In the genomic region with DNA sequence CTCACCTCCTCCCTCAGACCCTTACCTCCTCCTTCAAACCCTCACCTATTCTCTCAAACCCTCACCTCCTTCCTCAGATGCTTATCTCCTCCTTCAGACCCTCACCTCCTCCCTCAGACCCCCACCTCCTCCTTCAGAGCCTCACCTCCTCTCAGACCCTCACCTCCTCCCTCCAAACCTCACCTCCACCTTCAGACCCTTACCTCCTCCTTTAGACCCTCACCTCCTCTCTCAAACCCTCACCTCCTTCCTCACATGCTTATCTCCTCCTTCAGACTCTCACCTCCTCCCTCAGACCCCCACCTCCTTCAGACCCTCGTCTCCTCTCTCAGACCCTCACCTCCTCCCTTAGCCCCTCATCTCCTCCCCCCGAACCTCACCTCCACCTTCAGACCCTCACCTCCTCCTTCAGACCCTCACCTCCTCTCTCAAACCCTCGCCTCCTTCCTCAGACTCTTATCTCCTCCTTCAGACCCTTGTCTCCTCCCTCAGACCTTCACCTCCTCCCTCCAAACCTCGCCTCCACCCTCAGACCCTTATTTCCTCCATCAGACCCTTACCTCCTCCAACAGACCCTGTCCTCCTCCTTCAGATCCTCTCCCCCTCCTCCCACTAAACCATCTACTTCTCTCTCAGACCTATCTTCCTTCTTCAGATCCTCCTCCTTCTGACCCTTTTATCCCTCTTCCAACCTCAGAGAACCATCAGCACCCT, we compare ENCODE assay signal across 2 cellular contexts.
TF ChIP-seq lines count a peak whose summit lies in the region.

No MANE protein-coding gene starts in this region.

TF ChIP-seq in SK-N-SH, 30 proteins besides CTCF, POLR2A, EP300 and RAD21 (continued from another document):
- TF ChIP-seq REST (IDR thresholded peaks at IDR 0.05; ENCODE audit: low read depth, low read length), result no peak
- TF ChIP-seq ZBTB33 (IDR thresholded peaks at IDR 0.05; ENCODE audit: borderline replicate concordance, low read depth), result no peak
- no peak for TF ChIP-seq FOSL2 (IDR thresholded peaks at IDR 0.05; ENCODE audit: borderline replicate concordance, low read depth)
- TF ChIP-seq, protein P1, sequence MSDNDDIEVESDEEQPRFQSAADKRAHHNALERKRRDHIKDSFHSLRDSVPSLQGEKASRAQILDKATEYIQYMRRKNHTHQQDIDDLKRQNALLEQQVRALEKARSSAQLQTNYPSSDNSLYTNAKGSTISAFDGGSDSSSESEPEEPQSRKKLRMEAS (IDR thresholded peaks at IDR 0.05; ENCODE audit: low read depth), result no peak

TF ChIP-seq in SK-N-SH treated with all-trans-retinoic acid at 6 μM for 48 hours, 23 proteins besides CTCF, POLR2A, EP300 and RAD21 (continued from another document):
- TF ChIP-seq, protein P2, sequence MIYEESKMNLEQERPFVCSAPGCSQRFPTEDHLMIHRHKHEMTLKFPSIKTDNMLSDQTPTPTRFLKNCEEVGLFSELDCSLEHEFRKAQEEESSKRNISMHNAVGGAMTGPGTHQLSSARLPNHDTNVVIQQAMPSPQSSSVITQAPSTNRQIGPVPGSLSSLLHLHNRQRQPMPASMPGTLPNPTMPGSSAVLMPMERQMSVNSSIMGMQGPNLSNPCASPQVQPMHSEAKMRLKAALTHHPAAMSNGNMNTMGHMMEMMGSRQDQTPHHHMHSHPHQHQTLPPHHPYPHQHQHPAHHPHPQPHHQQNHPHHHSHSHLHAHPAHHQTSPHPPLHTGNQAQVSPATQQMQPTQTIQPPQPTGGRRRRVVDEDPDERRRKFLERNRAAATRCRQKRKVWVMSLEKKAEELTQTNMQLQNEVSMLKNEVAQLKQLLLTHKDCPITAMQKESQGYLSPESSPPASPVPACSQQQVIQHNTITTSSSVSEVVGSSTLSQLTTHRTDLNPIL (CRISPR knock-in tag; IDR thresholded peaks at IDR 0.05; ENCODE audit: low read depth), result no peak
- TF ChIP-seq ZNF565 (CRISPR knock-in tag; conservative IDR thresholded peaks at IDR 0.05; ENCODE audit: low read depth), result no peak
- no peak for TF ChIP-seq TOX (CRISPR knock-in tag; IDR thresholded peaks at IDR 0.05; ENCODE audit: borderline replicate concordance)
- TF ChIP-seq ZFP30 (CRISPR knock-in tag; IDR thresholded peaks at IDR 0.05), result no peak
